ENCODE assay signal across 8 cellular contexts in genomic region chr13:113584205-113584869, GRCh38. TPM values are rescaled to one million over a fixed set of nuclear protein-coding genes. Genes with fewer than 3 reads are reported as not detected.
DNase-seq lines count a peak whose midpoint lies in the region; ATAC-seq and TF ChIP-seq lines count a peak whose summit lies in the region.

Gene TFDP1, plus strand, starts transcription at chr13:113584753. Its CDS starts 1,085 bp downstream, at chr13:113585838.

- H3K4me1 ChIP-seq in body of pancreas, result peaks cover 10% of the 10 kb centered on the region

- no peak within 1 kb of the TSS for H3K27ac ChIP-seq in body of pancreas

- DNase-seq in 8988T, result peak; percentile 97
- peak; percentile 58 for DNase-seq in NCI-H2029 (lab: John Stamatoyannopoulos, UW)
- DNase-seq in T1000 (lab: John Stamatoyannopoulos, UW), result peak; percentile 94
- DNase-seq in body of pancreas, result peak; percentile 68 to 79 (median 72)
- DNase-seq in iPS DF 19.7 (ENCODE audit: low read depth, low spot score), result peak; percentile 47
- DNase-seq in sciatic nerve (ENCODE audit: low spot score), result peak; percentile 79

- H3K27me3 ChIP-seq in body of pancreas, result no peaks in the 10 kb centered on the region

- 3 to 25% methylated on average over 7 to 89 of the region's 92 CpGs for WGBS in body of pancreas, 2 donors

- peak; percentile 78 for ATAC-seq in GM18519 (IDR thresholded peaks at IDR 0.05; ENCODE audit: low FRiP score, unreplicated experiment)
- peak; percentile 84 for ATAC-seq in HG03025 (IDR thresholded peaks at IDR 0.05; ENCODE audit: low FRiP score, unreplicated experiment)
- ATAC-seq in body of pancreas, result peak; percentile 85
- ATAC-seq in sciatic nerve, result peak; percentile 92

- no peaks in the 10 kb centered on the region for H3K9me3 ChIP-seq in body of pancreas

- peaks cover 0 to 3% of the 10 kb centered on the region in 2 donors for H3K36me3 ChIP-seq in body of pancreas (replicated peaks in 1 of 2; ENCODE audit: insufficient read depth in 1 of 2, low read depth in 2 of 2)

- TF ChIP-seq POLR2A in body of pancreas (IDR thresholded peaks at IDR 0.05), result peak in 1 of 3 donors; percentile 18

- peak within 1 kb of the TSS in 1 of 2 donors; percentile 42 for H3K4me3 ChIP-seq in body of pancreas

- intact Hi-C loops in body of pancreas (cut with DNase I) (no loop called here), sciatic nerve (cut with DNase I) (no loop called here)

- peak in 1 of 7 experiments; percentile 11 for TF ChIP-seq CTCF in body of pancreas (IDR thresholded peaks at IDR 0.05)

RNA-seq across cellular contexts. Expression of gene TFDP1, which starts in this region (rescaled TPM):
- total RNA-seq in body of pancreas (10 to 100 TPM; 16.5 to 22.8 TPM), sciatic nerve (36.1 TPM)

Comparison
In these comparisons a context has a peak if more than half of its experiments do, and no peak if none do; other contexts are left out.
1. DNase-seq: peak in every context shown above with its lines; median percentile 97 in 8988T; 94 in T1000; 79 in sciatic nerve; 72 in body of pancreas; 58 in NCI-H2029; 47 in iPS DF 19.7.